Comparison of ENCODE assay signal across 29 cellular contexts in genomic region chr11:61008971-61009370, GRCh38. TPM values are rescaled to one million over a fixed set of nuclear protein-coding genes. Genes with fewer than 3 reads are reported as not detected.
DNase-seq lines count a peak whose midpoint lies in the region; ATAC-seq and TF ChIP-seq lines count a peak whose summit lies in the region.
"Had no signal": no experiment of that assay in that cellular context is flagged by ENCODE, and none has a peak within 500 bp of the region (broad histone marks: within the 10 kb centered on the region; RNA-seq: fewer than 3 reads in every experiment).

No MANE protein-coding gene starts in this region.

- H3K9me2 ChIP-seq in OCI-LY1 (ENCODE audit: low read depth, low read length), result no peaks in the 10 kb centered on the region
- no peaks in the 10 kb centered on the region for H3K9me2 ChIP-seq in GM23248 (ENCODE audit: insufficient read depth)
- H3K9me2 ChIP-seq: SK-N-SH had no signal

- H3F3A ChIP-seq in OCI-LY1 (ENCODE audit: insufficient read depth, low read length) (no peaks in the 10 kb centered on the region), GM23248 (ENCODE audit: insufficient read depth) (no peaks in the 10 kb centered on the region)

- in situ Hi-C loops in GM23248 (cut with MboI), result no loop called here

- H3K9me3 Mint-ChIP-seq in activated naive CD4-positive, alpha-beta T cell treated with anti-CD3 and anti-CD28 coated beads, Interleukin-2, amount 10 ng/mL, durations not matched to agents 7 days and 5 days, result no peaks in the 10 kb centered on the region
- H3K9me3 Mint-ChIP-seq in central memory CD8-positive, alpha-beta T cell, result no peaks in the 10 kb centered on the region
- H3K9me3 Mint-ChIP-seq: activated B cell treated with CpG ODN at 0.5 μM for 24 hours; mesothelial cell of epicardium; natural killer cell; stimulated activated naive B cell treated with anti-CD40 and anti-IgM and Interleukin-4, amounts not matched to agents 10 μg/mL and 1 μg/mL and 100 μg/mL, for 72 hours had no signal

- ATAC-seq in central memory CD8-positive, alpha-beta T cell (replicated peaks; ENCODE audit: extremely low read depth, poor library complexity, severe bottlenecking), result no peak

- no peak for TF ChIP-seq CTCF in OCI-LY1 (IDR thresholded peaks at IDR 0.05; ENCODE audit: low read length)

- 54% methylated on average over 5 of the region's 5 CpGs for WGBS in GM23248 (ENCODE audit: low coverage in 1 of 2, low lambda C conversion rate in 2 of 2, missing lambda C conversion rate in 2 of 2), 2 experiments

- H3K27me3 Mint-ChIP-seq in activated naive CD4-positive, alpha-beta T cell treated with anti-CD3 and anti-CD28 coated beads, Interleukin-2, amount 10 ng/mL, durations not matched to agents 7 days and 5 days, result no peaks in the 10 kb centered on the region
- H3K27me3 Mint-ChIP-seq in central memory CD8-positive, alpha-beta T cell, result no peaks in the 10 kb centered on the region

- H3K27me3 ChIP-seq in OCI-LY1 (ENCODE audit: insufficient read depth, low read length) (peaks cover 8% of the 10 kb centered on the region), GM23248 (replicated peaks; ENCODE audit: insufficient read depth) (peaks cover 55% of the 10 kb centered on the region)
- H3K27me3 ChIP-seq: testis had no signal

- H3K36me3 ChIP-seq in OCI-LY1 (ENCODE audit: insufficient read depth, low read length) (no peaks in the 10 kb centered on the region), GM23248 (ENCODE audit: low read depth) (no peaks in the 10 kb centered on the region)
- H3K36me3 ChIP-seq: esophagus muscularis mucosa had no signal

- H3K9me3 ChIP-seq in OCI-LY1 (ENCODE audit: low read length) (no peaks in the 10 kb centered on the region), GM23248 (ENCODE audit: low read depth) (no peaks in the 10 kb centered on the region)
- H3K9me3 ChIP-seq: esophagus muscularis mucosa, SK-N-SH, testis had no signal

- no peak for DNase-seq in activated naive CD4-positive, alpha-beta T cell treated with anti-CD3 and anti-CD28 coated beads, Interleukin-2, amount 10 ng/mL, durations not matched to agents 7 days and 5 days
- no peak for DNase-seq in activated naive CD4-positive, alpha-beta T cell treated with Interleukin-2 at 50 U/mL for 16 hours
- DNase-seq in central memory CD8-positive, alpha-beta T cell (ENCODE audit: low spot score in 2 of 2), result no peak
- no peak for DNase-seq in AG08395 (ENCODE audit: low spot score)
- no peak for DNase-seq in GOT3 (lab: John Stamatoyannopoulos, UW)
- no peak for DNase-seq in GM23248
- DNase-seq: activated B cell treated with CpG ODN at 0.5 μM for 24 hours; foreskin melanocyte; hippocampal formation; KG1; left ventricle myocardium superior; MM.1S; natural killer cell; NCI-H1417; NCI-H2081; NCI-H446; OCI-M1; right cardiac atrium; stimulated activated CD4-positive, alpha-beta T cell treated with anti-CD3 and anti-CD28 coated beads, Interleukin-4, amount 100 ng/mL, for 1 hour; stimulated activated naive B cell treated with anti-CD40 and anti-IgM and Interleukin-4, amounts not matched to agents 10 μg/mL and 1 μg/mL and 100 μg/mL, for 72 hours; T-helper 9 cell; testis had no signal

- no peak overlapping the region; the same call in 1 of the 2 replicates for H3K4me2 ChIP-seq in OCI-LY1 (ENCODE audit: low read length)
- no peak overlapping the region for H3K4me2 ChIP-seq in GM23248 (ENCODE audit: unreplicated experiment)
- H3K4me2 ChIP-seq: SK-N-SH had no signal

- CTCF ChIA-PET in activated naive CD4-positive, alpha-beta T cell treated with anti-CD3 and anti-CD28 coated beads, Interleukin-2, amount 10 ng/mL, durations not matched to agents 7 days and 5 days (lab: Charles Lee), result no interaction called here

- H3K4me3 ChIP-seq in OCI-LY1 (ENCODE audit: low read depth, low read length, poor library complexity, severe bottlenecking) (peak overlapping the region; percentile 63), GM23248 (no peak overlapping the region)

- H2AFZ ChIP-seq in OCI-LY1 (ENCODE audit: low read length) (no peak overlapping the region), GM23248 (no peak overlapping the region)

- no peaks in the 10 kb centered on the region for H4K20me1 ChIP-seq in OCI-LY1 (ENCODE audit: insufficient read depth, low read length)
- no peaks in the 10 kb centered on the region for H4K20me1 ChIP-seq in GM23248 (ENCODE audit: insufficient read depth)

- peak overlapping the region; percentile 76 for H3K27ac Mint-ChIP-seq in activated naive CD4-positive, alpha-beta T cell treated with anti-CD3 and anti-CD28 coated beads, Interleukin-2, amount 10 ng/mL, durations not matched to agents 7 days and 5 days
- H3K27ac Mint-ChIP-seq in central memory CD8-positive, alpha-beta T cell (ENCODE audit: low read depth), result peak overlapping the region; percentile 89
- H3K27ac Mint-ChIP-seq: activated B cell treated with CpG ODN at 0.5 μM for 24 hours; mesothelial cell of epicardium; stimulated activated naive B cell treated with anti-CD40 and anti-IgM and Interleukin-4, amounts not matched to agents 10 μg/mL and 1 μg/mL and 100 μg/mL, for 72 hours had no signal

- peaks cover 84% of the 10 kb centered on the region for H3K36me3 Mint-ChIP-seq in activated naive CD4-positive, alpha-beta T cell treated with anti-CD3 and anti-CD28 coated beads, Interleukin-2, amount 10 ng/mL, durations not matched to agents 7 days and 5 days
- H3K36me3 Mint-ChIP-seq in central memory CD8-positive, alpha-beta T cell (ENCODE audit: insufficient read depth), result peaks cover 70% of the 10 kb centered on the region
- H3K36me3 Mint-ChIP-seq: mesothelial cell of epicardium, natural killer cell had no signal

- H3K4me1 ChIP-seq in OCI-LY1 (ENCODE audit: insufficient read depth, low read length, severe bottlenecking), result peaks cover 25% of the 10 kb centered on the region
- H3K4me1 ChIP-seq in GM23248 (ENCODE audit: insufficient read depth), result no peaks in the 10 kb centered on the region

- no peak overlapping the region for H3K27ac ChIP-seq in OCI-LY1 (ENCODE audit: low read depth, low read length, poor library complexity, severe bottlenecking)
- H3K27ac ChIP-seq in GM23248, result no peak overlapping the region
- H3K27ac ChIP-seq: coronary artery, esophagus muscularis mucosa, testis had no signal

- H3K4me1 Mint-ChIP-seq in activated naive CD4-positive, alpha-beta T cell treated with anti-CD3 and anti-CD28 coated beads, Interleukin-2, amount 10 ng/mL, durations not matched to agents 7 days and 5 days, result peaks cover 75% of the 10 kb centered on the region
- H3K4me1 Mint-ChIP-seq in central memory CD8-positive, alpha-beta T cell, result peaks cover 44% of the 10 kb centered on the region

- H3K79me2 ChIP-seq in OCI-LY1 (ENCODE audit: insufficient read depth, low read length), result no peaks in the 10 kb centered on the region
- no peaks in the 10 kb centered on the region for H3K79me2 ChIP-seq in GM23248 (ENCODE audit: insufficient read depth)

- no peak overlapping the region for H3K4me3 Mint-ChIP-seq in activated naive CD4-positive, alpha-beta T cell treated with anti-CD3 and anti-CD28 coated beads, Interleukin-2, amount 10 ng/mL, durations not matched to agents 7 days and 5 days
- H3K4me3 Mint-ChIP-seq in central memory CD8-positive, alpha-beta T cell, result no peak overlapping the region

- H3K9ac ChIP-seq in OCI-LY1 (ENCODE audit: low read length) (no peak overlapping the region), GM23248 (no peak overlapping the region)
- H3K9ac ChIP-seq: SK-N-SH had no signal

RNA-seq across cellular contexts. Expression of gene CD6, which starts 37.5 kb away (rescaled TPM):
- not detected in 2 replicates for total RNA-seq in GM23248 (2014; rRNA removed; shearing (Covaris generic))
- polyA plus RNA-seq in GM23248 (2016; fragmentation: Nextera tagmentation; extraction: Ambion mirVana), result not detected in 2 replicates
- total RNA-seq: bronchial epithelial cell had no signal
- polyA plus RNA-seq: AG04450, SK-N-SH had no signal

RNA-seq across cellular contexts. Expression of gene SLC15A3, which starts 57.0 kb away (rescaled TPM):
- total RNA-seq in GM23248 (2014; rRNA removed; shearing (Covaris generic)), result 0.51 and 2.2 TPM in 2 replicates
- polyA plus RNA-seq in GM23248 (2016; fragmentation: Nextera tagmentation; extraction: Ambion mirVana), result 1.1 and 1.5 TPM in 2 replicates
- polyA plus RNA-seq: SK-N-SH had no signal
